ENCODE assay signal across 1 cellular context in the genomic region with DNA sequence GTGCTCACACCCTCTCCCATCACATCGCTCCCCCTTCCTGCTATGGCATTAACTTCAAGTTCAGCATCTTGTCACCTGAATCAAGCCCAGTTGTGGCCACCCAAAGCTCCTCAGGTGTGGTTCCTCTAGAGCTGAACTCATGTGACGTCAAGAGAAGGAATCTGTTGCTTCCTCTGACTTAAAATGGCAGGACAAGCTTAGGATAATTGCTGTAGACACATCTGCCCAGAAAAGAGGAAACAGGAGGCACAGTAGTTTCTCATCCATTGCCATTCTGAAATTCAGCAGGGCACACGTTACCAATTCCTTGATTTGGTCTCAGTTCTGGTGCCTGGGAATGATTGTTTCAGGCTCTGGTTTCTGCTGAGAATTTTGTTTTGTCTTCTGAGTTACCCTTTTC.
TF ChIP-seq lines count a peak whose summit lies in the region.

No MANE protein-coding gene starts in this region.

TF ChIP-seq in K562, 482 proteins besides CTCF, POLR2A, EP300 and RAD21:
- TF ChIP-seq SRSF9 (IDR thresholded peaks at IDR 0.05; ENCODE audit: borderline replicate concordance, low read depth, low read length) (no peak), RFX5 (IDR thresholded peaks at IDR 0.05; ENCODE audit: low read depth, low read length) (no peak), MYC (IDR thresholded peaks at IDR 0.05; ENCODE audit: low read depth, low read length) (no peak), MYC (CRISPR knock-in tag; IDR thresholded peaks at IDR 0.05; ENCODE audit: borderline replicate concordance, low read depth) (no peak), ZNF197 (CRISPR knock-in tag; IDR thresholded peaks at IDR 0.05; ENCODE audit: low read depth) (no peak), JUND (IDR thresholded peaks at IDR 0.05; ENCODE audit: borderline replicate concordance, low read depth, low read length) (no peak), JUND (tag; IDR thresholded peaks at IDR 0.05; ENCODE audit: borderline replicate concordance, low read depth, low read length) (no peak), ZC3H8 (IDR thresholded peaks at IDR 0.05) (no peak), SUPT5H (IDR thresholded peaks at IDR 0.05) (no peak), TARDBP (IDR thresholded peaks at IDR 0.05) (no peak), NFXL1 (CRISPR knock-in tag; IDR thresholded peaks at IDR 0.05) (no peak), DACH1 (IDR thresholded peaks at IDR 0.05; ENCODE audit: partially characterized antibody) (no peak), TEAD4 (IDR thresholded peaks at IDR 0.05; ENCODE audit: low read length) (no peak), TEAD4 (CRISPR knock-in tag; IDR thresholded peaks at IDR 0.05; ENCODE audit: borderline replicate concordance) (no peak), ZNF24 (IDR thresholded peaks at IDR 0.05) (no peak), ELF4 (CRISPR knock-in tag; IDR thresholded peaks at IDR 0.05) (no peak), LARP7 (IDR thresholded peaks at IDR 0.05) (no peak)
- TF ChIP-seq, protein P1, sequence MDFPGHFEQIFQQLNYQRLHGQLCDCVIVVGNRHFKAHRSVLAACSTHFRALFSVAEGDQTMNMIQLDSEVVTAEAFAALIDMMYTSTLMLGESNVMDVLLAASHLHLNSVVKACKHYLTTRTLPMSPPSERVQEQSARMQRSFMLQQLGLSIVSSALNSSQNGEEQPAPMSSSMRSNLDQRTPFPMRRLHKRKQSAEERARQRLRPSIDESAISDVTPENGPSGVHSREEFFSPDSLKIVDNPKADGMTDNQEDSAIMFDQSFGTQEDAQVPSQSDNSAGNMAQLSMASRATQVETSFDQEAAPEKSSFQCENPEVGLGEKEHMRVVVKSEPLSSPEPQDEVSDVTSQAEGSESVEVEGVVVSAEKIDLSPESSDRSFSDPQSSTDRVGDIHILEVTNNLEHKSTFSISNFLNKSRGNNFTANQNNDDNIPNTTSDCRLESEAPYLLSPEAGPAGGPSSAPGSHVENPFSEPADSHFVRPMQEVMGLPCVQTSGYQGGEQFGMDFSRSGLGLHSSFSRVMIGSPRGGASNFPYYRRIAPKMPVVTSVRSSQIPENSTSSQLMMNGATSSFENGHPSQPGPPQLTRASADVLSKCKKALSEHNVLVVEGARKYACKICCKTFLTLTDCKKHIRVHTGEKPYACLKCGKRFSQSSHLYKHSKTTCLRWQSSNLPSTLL (IDR thresholded peaks at IDR 0.05), result no peak
